27 cellular contexts compared by ENCODE assay signal in the genomic region with DNA sequence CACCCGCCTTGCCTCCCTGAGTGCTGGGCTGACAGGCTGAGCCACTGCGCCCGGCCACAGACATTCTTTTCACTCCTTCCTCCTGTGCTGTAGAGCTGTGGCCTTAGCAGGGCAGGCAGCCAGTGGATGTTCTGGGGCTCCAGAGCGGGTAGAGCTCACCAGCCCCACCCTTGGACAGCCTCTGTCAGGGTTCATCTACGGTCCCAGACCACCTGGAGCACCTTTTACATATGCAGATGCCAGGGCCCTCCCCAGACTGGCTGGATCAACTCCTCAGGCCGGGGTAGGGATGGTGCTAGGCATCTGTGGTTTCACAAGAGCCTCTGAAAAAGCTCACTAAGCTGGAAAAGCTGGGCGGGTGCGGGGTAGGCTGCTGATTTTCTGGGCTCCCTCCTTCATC. TPM values are rescaled to one million over a fixed set of nuclear protein-coding genes. Genes with fewer than 3 reads are reported as not detected.
DNase-seq lines count a peak whose midpoint lies in the region; ATAC-seq and TF ChIP-seq lines count a peak whose summit lies in the region.
"Had no signal": no experiment of that assay in that cellular context is flagged by ENCODE, and none has a peak within 500 bp of the region (broad histone marks: within the 10 kb centered on the region; RNA-seq: fewer than 3 reads in every experiment).

No MANE protein-coding gene starts in this region.

- peaks cover 31% of the 10 kb centered on the region for H3K4me1 Mint-ChIP-seq in WTC11

- H3K4me2 ChIP-seq in MM.1S (ENCODE audit: low read depth, low read length): no peak overlapping the region
- H3K4me2 ChIP-seq: PC-9 had no signal

- no peak overlapping the region for H3K9ac ChIP-seq in MM.1S (ENCODE audit: low read length)

- DNase-seq in H7 (peak; percentile 90), WTC11 (ENCODE audit: low spot score) (peak; percentile 58), iPS-NIHi11 (ENCODE audit: low spot score) (peak; percentile 70), HPDE6-E6E7 (ENCODE audit: extremely low spot score) (no peak), MM.1S (no peak), DMS79 treated with DMSO at 0.1 percent for 48 hours (lab: John Stamatoyannopoulos, UW) (no peak)
- DNase-seq in stimulated activated CD4-positive, alpha-beta T cell treated with anti-CD3 and anti-CD28 coated beads, Interleukin-12 subunit alpha, Interleukin-12 subunit beta, amount 100 ng/mL, for 4 hours: no peak
- DNase-seq: Caco-2; CD8-positive, alpha-beta T cell; EL; GF-D8; HCEC 1CT; KBM-7; NCI-H1105 treated with DMSO at 0.1 percent for 48 hours; NCI-H146; NCI-H1930; NCI-H2107; NCI-H524 treated with DMSO at 0.1 percent for 48 hours; NCI-H774; PC-9; Right ventricle myocardium superior had no signal

- peak overlapping the region; percentile 74 for H3K27ac Mint-ChIP-seq in WTC11
- H3K27ac Mint-ChIP-seq: B cell; CD8-positive, alpha-beta T cell had no signal

- CTCF ChIA-PET in WTC11 (lab: Charles Lee): interaction anchor here (0.6 to 3.3 kb wide), 8 partner anchors 17 to 377 kb away, joined by 3 to 28 read pairs (median 5); no protein-coding TSS in a partner anchor

- H3K4me3 Mint-ChIP-seq in WTC11: no peak overlapping the region
- H3K4me3 Mint-ChIP-seq: B cell; CD8-positive, alpha-beta T cell had no signal

- no peaks in the 10 kb centered on the region for H3K79me2 ChIP-seq in MM.1S (ENCODE audit: low read length)

- no peaks in the 10 kb centered on the region for H3K9me3 Mint-ChIP-seq in WTC11
- H3K9me3 Mint-ChIP-seq: CD8-positive, alpha-beta T cell had no signal

- peak; percentile 41 for ATAC-seq in WTC11
- ATAC-seq: CD8-positive, alpha-beta T cell; HepG2 had no signal

- H3K4me3 ChIP-seq in H7 (ENCODE audit: insufficient read depth, low read depth, low read length): no peak overlapping the region
- no peak overlapping the region for H3K4me3 ChIP-seq in MM.1S (ENCODE audit: low read length)
- H3K4me3 ChIP-seq: PC-9, SJSA1 had no signal

- no peaks in the 10 kb centered on the region for H3K9me3 ChIP-seq in MM.1S (replicated peaks; ENCODE audit: insufficient read depth, low read length)
- H3K9me3 ChIP-seq: Caco-2, SJSA1 had no signal

- H3K36me3 Mint-ChIP-seq in WTC11: peaks cover 10% of the 10 kb centered on the region

- H3K4me1 ChIP-seq in MM.1S (ENCODE audit: low read length): peaks cover 15% of the 10 kb centered on the region
- H3K4me1 ChIP-seq: Caco-2 had no signal

- no peaks in the 10 kb centered on the region for H3F3A ChIP-seq in MM.1S (ENCODE audit: insufficient read depth, low read length)

- POLR2A ChIA-PET in WTC11 (lab: Charles Lee): interaction anchor here (0.7 to 0.9 kb wide), 4 partner anchors 11 to 17 kb away, joined by 3 to 8 read pairs (median 4); no protein-coding TSS in a partner anchor

- no peak overlapping the region for H2AFZ ChIP-seq in MM.1S (ENCODE audit: low read length)
- H2AFZ ChIP-seq: PC-9 had no signal

- no peak overlapping the region for H3K27ac ChIP-seq in MM.1S (ENCODE audit: low read length)
- H3K27ac ChIP-seq: C4-2B, HL-60, PC-9, SJSA1 had no signal

- H3K9me2 ChIP-seq in MM.1S (replicated peaks; ENCODE audit: insufficient read depth, low read length): no peaks in the 10 kb centered on the region

- H3K36me3 ChIP-seq in H7 (replicated peaks; ENCODE audit: control insufficient read depth, insufficient read depth, low read length) (peaks cover 7% of the 10 kb centered on the region), MM.1S (replicated peaks; ENCODE audit: insufficient read depth, low read length) (no peaks in the 10 kb centered on the region)

- H4K20me1 ChIP-seq in MM.1S (ENCODE audit: insufficient read depth, low read length): no peaks in the 10 kb centered on the region

- TF ChIP-seq CTCF in WTC11 (IDR thresholded peaks at IDR 0.05) (no peak), MM.1S (IDR thresholded peaks at IDR 0.05; ENCODE audit: low read length) (no peak)

- H3K27me3 ChIP-seq in H7 (ENCODE audit: control insufficient read depth, insufficient read depth, low read length): no peaks in the 10 kb centered on the region; the same call in 1 of the 2 replicates
- H3K27me3 ChIP-seq in MM.1S (replicated peaks; ENCODE audit: insufficient read depth, low read length): no peaks in the 10 kb centered on the region
- H3K27me3 ChIP-seq: SJSA1 had no signal

- no peaks in the 10 kb centered on the region for H3K27me3 Mint-ChIP-seq in WTC11 (ENCODE audit: low read depth)
- H3K27me3 Mint-ChIP-seq: B cell had no signal

TF ChIP-seq in WTC11, 78 proteins besides CTCF, POLR2A, EP300 and RAD21:
- TF ChIP-seq ZNF423 (CRISPR knock-in tag; IDR thresholded peaks at IDR 0.05) (0 out of 2 replicates have a peak, but pooled peaks have one; percentile 49), ZNF671 (CRISPR knock-in tag; IDR thresholded peaks at IDR 0.05) (no peak), ZNF232 (CRISPR knock-in tag; IDR thresholded peaks at IDR 0.05) (no peak), MYBL2 (CRISPR knock-in tag; IDR thresholded peaks at IDR 0.05) (no peak)
- TF ChIP-seq, protein P1, sequence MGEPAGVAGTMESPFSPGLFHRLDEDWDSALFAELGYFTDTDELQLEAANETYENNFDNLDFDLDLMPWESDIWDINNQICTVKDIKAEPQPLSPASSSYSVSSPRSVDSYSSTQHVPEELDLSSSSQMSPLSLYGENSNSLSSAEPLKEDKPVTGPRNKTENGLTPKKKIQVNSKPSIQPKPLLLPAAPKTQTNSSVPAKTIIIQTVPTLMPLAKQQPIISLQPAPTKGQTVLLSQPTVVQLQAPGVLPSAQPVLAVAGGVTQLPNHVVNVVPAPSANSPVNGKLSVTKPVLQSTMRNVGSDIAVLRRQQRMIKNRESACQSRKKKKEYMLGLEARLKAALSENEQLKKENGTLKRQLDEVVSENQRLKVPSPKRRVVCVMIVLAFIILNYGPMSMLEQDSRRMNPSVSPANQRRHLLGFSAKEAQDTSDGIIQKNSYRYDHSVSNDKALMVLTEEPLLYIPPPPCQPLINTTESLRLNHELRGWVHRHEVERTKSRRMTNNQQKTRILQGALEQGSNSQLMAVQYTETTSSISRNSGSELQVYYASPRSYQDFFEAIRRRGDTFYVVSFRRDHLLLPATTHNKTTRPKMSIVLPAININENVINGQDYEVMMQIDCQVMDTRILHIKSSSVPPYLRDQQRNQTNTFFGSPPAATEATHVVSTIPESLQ (CRISPR knock-in tag; IDR thresholded peaks at IDR 0.05): no peak
- TF ChIP-seq, protein P2, sequence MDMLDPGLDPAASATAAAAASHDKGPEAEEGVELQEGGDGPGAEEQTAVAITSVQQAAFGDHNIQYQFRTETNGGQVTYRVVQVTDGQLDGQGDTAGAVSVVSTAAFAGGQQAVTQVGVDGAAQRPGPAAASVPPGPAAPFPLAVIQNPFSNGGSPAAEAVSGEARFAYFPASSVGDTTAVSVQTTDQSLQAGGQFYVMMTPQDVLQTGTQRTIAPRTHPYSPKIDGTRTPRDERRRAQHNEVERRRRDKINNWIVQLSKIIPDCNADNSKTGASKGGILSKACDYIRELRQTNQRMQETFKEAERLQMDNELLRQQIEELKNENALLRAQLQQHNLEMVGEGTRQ (CRISPR knock-in tag; IDR thresholded peaks at IDR 0.05): no peak

RNA-seq across cellular contexts. Expression of a gene that starts 4.6 kb away (rescaled TPM):
- total RNA-seq in H7 (2014; rRNA removed; shearing (Covaris generic)): 128 and 162 TPM in 2 replicates
- total RNA-seq in WTC11 (2021): 84.8 to 95.9 TPM (median 93.1 TPM) in 3 replicates

RNA-seq across cellular contexts. Expression of a gene that starts 26.7 kb away (rescaled TPM):
- total RNA-seq in H7 (2014; rRNA removed; shearing (Covaris generic)): 176 and 202 TPM in 2 replicates
- 136 to 144 TPM (median 141 TPM) in 3 replicates for total RNA-seq in WTC11 (2021)
- total RNA-seq: B cell; CD8-positive, alpha-beta T cell; T-helper 1 cell treated with Interleukin-12 subunit alpha and Interleukin-12 subunit beta and Interleukin-4 antibody, amounts not matched to agents 30 ng/mL and 1 ng/mL, for 36 hours had no signal

RNA-seq across cellular contexts. Expression of a gene that starts 46.7 kb away (rescaled TPM):
- 225 and 238 TPM in 2 replicates for total RNA-seq in H7 (2014; rRNA removed; shearing (Covaris generic))
- total RNA-seq in WTC11 (2021): 81.5 to 90.1 TPM (median 89.5 TPM) in 3 replicates

Comparison
In these comparisons a context has a peak if more than half of its experiments do, and no peak if none do; other contexts are left out.
1. DNase-seq: peak in H7 (single experiment), WTC11 (single experiment) and iPS-NIHi11 (single experiment); none in HPDE6-E6E7 (single experiment), stimulated activated CD4-positive, alpha-beta T cell treated with anti-CD3 and anti-CD28 coated beads, Interleukin-12 subunit alpha, Interleukin-12 subunit beta, amount 100 ng/mL, for 4 hours (single experiment), MM.1S (single experiment) and DMS79 treated with DMSO at 0.1 percent for 48 hours (single experiment).